In genomic region chr7:105399043-105399725, GRCh38 we compare ENCODE assay signal across 9 cellular contexts. TPM values are rescaled to one million over a fixed set of nuclear protein-coding genes. Genes with fewer than 3 reads are reported as not detected.
DNase-seq lines count a peak whose midpoint lies in the region; ATAC-seq and TF ChIP-seq lines count a peak whose summit lies in the region.
"Had no signal": no experiment of that assay in that cellular context is flagged by ENCODE, and none has a peak within 500 bp of the region (broad histone marks: within the 10 kb centered on the region; RNA-seq: fewer than 3 reads in every experiment).

No MANE protein-coding gene starts in this region.

- no peak overlapping the region for H3K56ac ChIP-seq in IMR-90 (ENCODE audit: extremely low read depth, insufficient read depth, low read length)

- no peaks in the 10 kb centered on the region for H3K79me1 ChIP-seq in IMR-90 (ENCODE audit: low read depth in 1 of 2, low read length in 2 of 2)

- H2AK9ac ChIP-seq in IMR-90 (replicated peaks; ENCODE audit: low read depth, low read length, poor library complexity): no peak overlapping the region

- no peak overlapping the region for H2BK120ac ChIP-seq in IMR-90 (ENCODE audit: low read depth, low read length)

- no peak overlapping the region for H3K4ac ChIP-seq in IMR-90 (ENCODE audit: low read depth, low read length)

- H3K4me1 ChIP-seq in IMR-90 (ENCODE audit: control insufficient read depth, insufficient read depth, low read length) (peaks cover 5% of the 10 kb centered on the region), adrenal gland (replicated peaks in 1 of 2) (peaks cover 7 to 8% of the 10 kb centered on the region in 2 donors)

- no TSS peak for BruUV-seq in IMR-90 (replicated peaks; lab: Mats Ljungman, UMichigan)

- H3K14ac ChIP-seq in IMR-90 (replicated peaks; ENCODE audit: low read depth, low read length): no peak overlapping the region

- no peaks in the 10 kb centered on the region for H3K9me1 ChIP-seq in IMR-90 (ENCODE audit: insufficient read depth, low read length)

- no peak overlapping the region for H3K9ac ChIP-seq in IMR-90 (ENCODE audit: low read depth, low read length)

- no peak overlapping the region for H3K18ac ChIP-seq in IMR-90 (ENCODE audit: low read depth, low read length)

- H3K27ac ChIP-seq in IMR-90 (ENCODE audit: insufficient read depth, low read length) (no peak overlapping the region), adrenal gland (no peak overlapping the region)
- H3K27ac ChIP-seq: SJCRH30 had no signal

- POLR2A ChIA-PET in IMR-90 (lab: Charles Lee; ENCODE audit: unreplicated experiment): no interaction called here

- H3K36me3 ChIP-seq in IMR-90 (ENCODE audit: control insufficient read depth, insufficient read depth, low read length) (no peaks in the 10 kb centered on the region), adrenal gland (replicated peaks in 1 of 2) (no peaks in the 10 kb centered on the region)
- H3K36me3 ChIP-seq: SJCRH30 had no signal

- H3K27me3 ChIP-seq in IMR-90 (ENCODE audit: control insufficient read depth, insufficient read depth, low read length) (no peaks in the 10 kb centered on the region), adrenal gland (no peaks in the 10 kb centered on the region)
- H3K27me3 ChIP-seq: SJCRH30 had no signal

- H4K8ac ChIP-seq in IMR-90 (ENCODE audit: low read depth in 2 of 2, low read length in 2 of 2): no peak overlapping the region

- TF ChIP-seq CTCF in AG10803 (conservative IDR thresholded peaks at IDR 0.05; ENCODE audit: low read length) (peak; percentile 59), IMR-90 (conservative IDR thresholded peaks at IDR 0.05; ENCODE audit: low read depth, low read length) (peak; percentile 52), adrenal gland (IDR thresholded peaks at IDR 0.05) (peak in 4 of 6 experiments; percentile 20 to 43 (median 26)), lower leg skin (IDR thresholded peaks at IDR 0.05) (no peak)

- intact Hi-C loops in IMR-90 (cut with micrococcal nuclease): no loop called here
- intact Hi-C loops in adrenal gland (cut with DNase I): no loop called here
- intact Hi-C loops in lower leg skin (cut with DNase I; ENCODE audit: low total_unique reads): no loop called here

- no peak overlapping the region for H3K23ac ChIP-seq in IMR-90 (ENCODE audit: low read depth, low read length)

- H2AFZ ChIP-seq in IMR-90 (replicated peaks; ENCODE audit: low read length, poor library complexity): no peak overlapping the region

- no peak for TF ChIP-seq POLR2A in IMR-90 (IDR thresholded peaks at IDR 0.05; ENCODE audit: low read depth, low read length)
- TF ChIP-seq POLR2A in adrenal gland (IDR thresholded peaks at IDR 0.05): no peak
- no peak for TF ChIP-seq POLR2A in lower leg skin (IDR thresholded peaks at IDR 0.05)

- H4K5ac ChIP-seq in IMR-90 (ENCODE audit: low read depth, low read length): no peak overlapping the region

- peak; percentile 80 for ATAC-seq in IMR-90 (ENCODE audit: low read depth)
- ATAC-seq in HG02870 (IDR thresholded peaks at IDR 0.05; ENCODE audit: unreplicated experiment): no peak

- in situ Hi-C loops in IMR-90 (cut with MboI; ENCODE audit: low sequenced_read_pairs): no loop called here

- H3K9me3 ChIP-seq in IMR-90 (ENCODE audit: control insufficient read depth, insufficient read depth, low read length): no peaks in the 10 kb centered on the region
- H3K9me3 ChIP-seq in adrenal gland (replicated peaks in 1 of 3): no peaks in the 10 kb centered on the region
- H3K9me3 ChIP-seq: SJCRH30 had no signal

- no peak overlapping the region for H3K4me2 ChIP-seq in IMR-90 (ENCODE audit: low read depth, low read length)

- no peak overlapping the region for H3K4me3 ChIP-seq in AG10803 (ENCODE audit: low read length)
- no peak overlapping the region for H3K4me3 ChIP-seq in IMR-90 (ENCODE audit: insufficient read depth, low read depth, low read length)
- H3K4me3 ChIP-seq in adrenal gland: no peak overlapping the region
- no peak overlapping the region for H3K4me3 ChIP-seq in lower leg skin (ENCODE audit: low read depth, poor library complexity, severe bottlenecking)
- H3K4me3 ChIP-seq: SJCRH30 had no signal

- no CpG with 5 or more reads among the region's 3 CpGs for WGBS in IMR-90 (ENCODE audit: extremely low coverage in 2 of 2, insufficient read length in 1 of 2), 2 experiments
- 75 to 91% (median 83%) methylated on average over 3 of the region's 3 CpGs for WGBS in adrenal gland, 4 donors
- 79 to 98% methylated on average over 3 of the region's 3 CpGs for WGBS in lower leg skin, 2 donors

- no peak overlapping the region for H4K91ac ChIP-seq in IMR-90 (ENCODE audit: insufficient read depth, low read depth, low read length)

- TF ChIP-seq RAD21 in IMR-90 (IDR thresholded peaks at IDR 0.05; ENCODE audit: low read length): peak; percentile 44

- H4K20me1 ChIP-seq in IMR-90 (ENCODE audit: insufficient read depth, low read length): no peaks in the 10 kb centered on the region

- no peak overlapping the region for H2BK5ac ChIP-seq in IMR-90 (ENCODE audit: low read depth, low read length, poor library complexity, severe bottlenecking)

- DNase-seq in AG10803 (ENCODE audit: low read depth) (peak; percentile 48), IMR-90 (peak; percentile 52), adrenal gland (no peak), kidney tubule cell (ENCODE audit: low spot score) (peak; percentile 31), HK-2 (ENCODE audit: unreplicated experiment) (no peak), lower leg skin (ENCODE audit: low spot score in 2 of 2) (no peak), hippocampal formation (lab: John Stamatoyannopoulos, UW) (no peak)

- no peak overlapping the region for H2BK15ac ChIP-seq in IMR-90 (ENCODE audit: low read depth, low read length)

- CTCF ChIA-PET in IMR-90 (lab: Yijun Ruan, JAX): interaction anchor here (0.6 to 1.3 kb wide), 6 partner anchors 11 to 428 kb away, joined by 3 to 4 read pairs (median 3); partner anchors contain the start of gene SRPK2

- dilution Hi-C loops in IMR-90 (cut with HindIII; ENCODE audit: low sequenced_read_pairs, unreplicated experiment): no loop called here

- H2BK20ac ChIP-seq in IMR-90 (ENCODE audit: low read depth, low read length): no peak overlapping the region

- H2AK5ac ChIP-seq in IMR-90 (ENCODE audit: low read depth, low read length): no peak overlapping the region

TF ChIP-seq in IMR-90, 13 proteins besides CTCF, POLR2A, EP300 and RAD21:
- peak; percentile 36; the same call in 1 of the 2 replicates for TF ChIP-seq SMC3 (IDR thresholded peaks at IDR 0.05; ENCODE audit: low read depth, low read length)
- no peak for TF ChIP-seq MAFK (IDR thresholded peaks at IDR 0.05; ENCODE audit: low read depth, low read length)
- no peak for TF ChIP-seq NFE2L2 (IDR thresholded peaks at IDR 0.05; ENCODE audit: low read depth, low read length)

RNA-seq across cellular contexts. Expression of gene SRPK2, which starts 10.5 kb away (rescaled TPM):
- total RNA-seq in IMR-90 (2012; rRNA removed): 33.0 and 34.7 TPM in 2 replicates
- polyA plus RNA-seq in IMR-90 (2012; rRNA removed): 9.2 and 13.2 TPM in 2 replicates
- 3.0 and 5.2 TPM in 2 replicates for polyA plus RNA-seq in IMR-90 (2012; cell fraction: cytosol; rRNA removed)
- 2.9 and 15.3 TPM in 2 replicates for polyA plus RNA-seq in IMR-90 (2012; cell fraction: nucleus; rRNA removed; ENCODE audit: low replicate concordance)
- total RNA-seq in adrenal gland: 10 to 100 TPM; 29.9 to 64.7 (median 36.8) TPM
- polyA plus RNA-seq in adrenal gland: 10 to 100 TPM in 2 of 3 donors, 1 to 10 TPM in 1; 7.3 to 37.8 (median 11.9) TPM
- total RNA-seq in lower leg skin: 10 to 100 TPM; 41.0 to 87.1 (median 67.1) TPM

Comparison
In these comparisons a context has a peak if more than half of its experiments do, and no peak if none do; other contexts are left out.
1. DNase-seq: peak in AG10803 (single experiment), IMR-90 (single experiment) and kidney tubule cell (single experiment); none in adrenal gland (0 of 7), HK-2 (single experiment), lower leg skin (0 of 2) and hippocampal formation (0 of 2).
2. CTCF ChIP-seq: peak in AG10803 (single experiment), IMR-90 (single experiment) and adrenal gland (4 of 6); none in lower leg skin (0 of 3).